In the genomic region with DNA sequence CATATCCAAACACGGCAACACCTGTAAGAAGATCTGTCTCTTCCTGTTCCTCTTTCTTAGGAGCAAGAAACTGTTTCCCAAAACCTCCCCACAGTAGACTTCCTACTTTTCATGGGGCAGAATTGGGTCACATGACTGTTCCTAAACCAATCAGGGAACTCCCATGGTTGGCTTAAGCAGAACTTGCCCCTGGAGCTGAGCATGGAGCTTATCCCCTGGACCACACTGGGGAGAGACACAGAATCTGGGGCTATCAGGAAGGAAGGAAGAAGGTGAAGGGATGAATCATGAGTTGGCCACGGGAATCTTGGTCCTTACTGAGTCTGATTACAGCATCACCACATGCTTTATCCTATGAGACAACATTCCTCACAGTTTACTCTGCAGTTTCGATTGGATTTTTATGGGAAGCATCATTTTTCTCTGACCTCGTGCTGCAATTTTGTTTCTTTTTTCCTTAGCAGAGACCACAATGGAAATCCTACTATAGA, we compare ENCODE assay signal across 11 cellular contexts.
A peak's percentile ranks its signal among the peaks of the same experiment; 100 is the strongest.
DNase-seq lines count a peak whose midpoint lies in the region; ATAC-seq and TF ChIP-seq lines count a peak whose summit lies in the region.
"Had no signal": no experiment of that assay in that cellular context is flagged by ENCODE, and none has a peak within 500 bp of the region (broad histone marks: within the 10 kb centered on the region; RNA-seq: fewer than 3 reads in every experiment).

No MANE protein-coding gene starts in this region.

- no peaks in the 10 kb centered on the region for H3K27me3 Mint-ChIP-seq in MCF 10A (ENCODE audit: insufficient read depth, unreplicated experiment)

- BruUV-seq in MCF 10A (replicated peaks; lab: Mats Ljungman, UMichigan): no TSS peak

- POLR2A ChIA-PET in MCF 10A (lab: Yijun Ruan, JAX): interaction anchor here (4.4 kb wide), 1 partner anchor 13 kb away, joined by 20 read pairs; no protein-coding TSS in a partner anchor

- H3K36me3 ChIP-seq in mucosa of descending colon (ENCODE audit: low read depth): no peaks in the 10 kb centered on the region
- H3K36me3 ChIP-seq: tibial artery had no signal

- H3K4me3 ChIP-seq in mucosa of descending colon: no peak overlapping the region
- H3K4me3 ChIP-seq: tibial artery had no signal

- H3K4me3 Mint-ChIP-seq in MCF 10A (ENCODE audit: unreplicated experiment): no peak overlapping the region
- no peak overlapping the region for H3K4me3 Mint-ChIP-seq in stimulated activated effector memory CD8-positive, alpha-beta T cell treated with anti-CD3 and anti-CD28 coated beads, Interleukin-12 subunit alpha, Interleukin-12 subunit beta, amount 100 ng/mL, for 72 hours

- no peaks in the 10 kb centered on the region for H3K9me3 Mint-ChIP-seq in MCF 10A (ENCODE audit: unreplicated experiment)
- H3K9me3 Mint-ChIP-seq in stimulated activated effector memory CD8-positive, alpha-beta T cell treated with anti-CD3 and anti-CD28 coated beads, Interleukin-12 subunit alpha, Interleukin-12 subunit beta, amount 100 ng/mL, for 72 hours: no peaks in the 10 kb centered on the region

- ATAC-seq in mucosa of descending colon (peak; percentile 17), left lobe of liver (no peak)
- ATAC-seq in stimulated activated effector memory CD8-positive, alpha-beta T cell treated with anti-CD3 and anti-CD28 coated beads, Interleukin-12 subunit alpha, Interleukin-12 subunit beta, amount 100 ng/mL, for 72 hours: no peak

- no peaks in the 10 kb centered on the region for H3K36me3 Mint-ChIP-seq in MCF 10A (ENCODE audit: insufficient read depth, unreplicated experiment)
- no peaks in the 10 kb centered on the region for H3K36me3 Mint-ChIP-seq in stimulated activated effector memory CD8-positive, alpha-beta T cell treated with anti-CD3 and anti-CD28 coated beads, Interleukin-12 subunit alpha, Interleukin-12 subunit beta, amount 100 ng/mL, for 72 hours

- no peaks in the 10 kb centered on the region for H3K9me3 ChIP-seq in mucosa of descending colon
- H3K9me3 ChIP-seq: tibial artery had no signal

- peak; percentile 52 for DNase-seq in ACHN
- peak; percentile 92 for DNase-seq in HT1080 (ENCODE audit: low read depth)
- peak; percentile 37 for DNase-seq in MCF 10A (ENCODE audit: unreplicated experiment)
- peak in 1 of 3 donors; percentile 24 for DNase-seq in mucosa of descending colon
- no peak for DNase-seq in effector CD4-positive, alpha-beta T cell
- DNase-seq in stimulated activated effector memory CD8-positive, alpha-beta T cell treated with anti-CD3 and anti-CD28 coated beads, Interleukin-12 subunit alpha, Interleukin-12 subunit beta, amount 100 ng/mL, for 72 hours (ENCODE audit: low spot score in 2 of 2): no peak
- DNase-seq in left lobe of liver (ENCODE audit: low spot score): no peak
- DNase-seq in inferior parietal cortex (ENCODE audit: extremely low spot score): no peak
- DNase-seq: activated CD8-positive, alpha-beta memory T cell treated with anti-CD3 and anti-CD28 coated beads, Interleukin-2, amount 50 U/mL, for 48 hours; retina had no signal

- in situ Hi-C loops in ACHN (cut with HindIII; ENCODE audit: low pct_ligation_motif_present, low pct_unique_long_range_greater_than_20kb, low sequenced_read_pairs): no loop called here

- no peak overlapping the region for H3K27ac Mint-ChIP-seq in MCF 10A (ENCODE audit: low read depth, unreplicated experiment)
- no peak overlapping the region for H3K27ac Mint-ChIP-seq in stimulated activated effector memory CD8-positive, alpha-beta T cell treated with anti-CD3 and anti-CD28 coated beads, Interleukin-12 subunit alpha, Interleukin-12 subunit beta, amount 100 ng/mL, for 72 hours

- peaks cover 18% of the 10 kb centered on the region for H3K4me1 ChIP-seq in mucosa of descending colon (ENCODE audit: low read depth)

- H3K4me1 Mint-ChIP-seq in MCF 10A (ENCODE audit: insufficient read depth, unreplicated experiment): peaks cover 5% of the 10 kb centered on the region
- peaks cover 16% of the 10 kb centered on the region for H3K4me1 Mint-ChIP-seq in stimulated activated effector memory CD8-positive, alpha-beta T cell treated with anti-CD3 and anti-CD28 coated beads, Interleukin-12 subunit alpha, Interleukin-12 subunit beta, amount 100 ng/mL, for 72 hours

- TF ChIP-seq CTCF in MCF 10A (IDR thresholded peaks at IDR 0.05; ENCODE audit: unreplicated experiment) (no peak), mucosa of descending colon (IDR thresholded peaks at IDR 0.05) (no peak)

- intact Hi-C loops in MCF 10A (cut with micrococcal nuclease): no loop called here
- intact Hi-C loops in mucosa of descending colon (cut with DNase I, micrococcal nuclease): no loop called here

- CTCF ChIA-PET in MCF 10A (lab: Yijun Ruan, JAX): interaction anchor here (1.0 kb wide), 1 partner anchor 27 kb away, joined by 3 read pairs; no protein-coding TSS in a partner anchor

Comparison
In these comparisons a context has a peak if more than half of its experiments do, and no peak if none do; other contexts are left out.
1. DNase-seq: peak in ACHN (single experiment), HT1080 (single experiment) and MCF 10A (single experiment); none in effector CD4-positive, alpha-beta T cell (single experiment), stimulated activated effector memory CD8-positive, alpha-beta T cell treated with anti-CD3 and anti-CD28 coated beads, Interleukin-12 subunit alpha, Interleukin-12 subunit beta, amount 100 ng/mL, for 72 hours (0 of 2), left lobe of liver (single experiment) and inferior parietal cortex (single experiment).